ENCODE assay signal across 6 cellular contexts in the genomic region with DNA sequence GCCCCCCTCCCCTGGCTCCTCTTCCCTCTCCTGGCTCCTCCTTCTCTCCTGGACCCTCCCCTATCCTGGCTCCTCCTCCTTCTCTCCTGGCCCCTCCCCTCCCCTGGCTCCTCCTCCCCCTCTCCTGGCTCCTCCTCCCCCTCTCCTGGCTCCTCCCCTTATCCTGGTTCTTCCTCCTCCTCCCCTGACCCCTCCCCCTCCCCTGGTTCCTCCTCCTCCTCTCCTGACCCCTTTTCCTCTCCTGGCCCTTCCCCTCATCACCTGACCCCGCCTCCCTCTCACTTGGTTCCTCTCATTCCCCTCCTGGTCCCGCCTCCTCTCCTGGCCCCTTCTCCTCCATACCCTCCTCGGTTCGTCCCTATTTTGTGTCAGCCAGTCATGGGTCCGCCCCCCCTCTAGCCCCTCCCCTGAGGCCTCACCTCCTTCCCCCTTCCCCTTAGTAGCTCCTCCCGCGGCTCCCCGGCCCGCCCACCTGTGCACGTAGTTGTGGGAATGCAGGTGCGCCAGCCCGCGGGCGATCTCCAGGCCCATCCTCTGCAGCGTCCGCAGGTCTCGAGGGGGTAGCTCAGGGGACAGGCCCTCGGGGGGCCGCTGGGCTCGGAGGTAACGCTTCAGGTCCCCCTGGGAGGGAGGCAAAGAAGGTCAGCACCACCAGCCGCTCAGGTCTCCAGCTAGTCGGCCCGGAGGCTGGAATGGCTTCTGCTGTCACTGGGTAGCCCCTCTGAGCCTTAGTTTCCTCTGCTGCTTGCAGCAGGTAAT. TPM values are rescaled to one million over a fixed set of nuclear protein-coding genes. Genes with fewer than 3 reads are reported as not detected.
A peak's percentile ranks its signal among the peaks of the same experiment; 100 is the strongest.
DNase-seq lines count a peak whose midpoint lies in the region; ATAC-seq and TF ChIP-seq lines count a peak whose summit lies in the region.

No MANE protein-coding gene starts in this region.

- H3K4me1 ChIP-seq in heart left ventricle, result peaks cover 0 to 25% (median 4%) of the 10 kb centered on the region in 12 donors

- no peaks in the 10 kb centered on the region for H3K9me3 ChIP-seq in heart left ventricle

- ATAC-seq in heart left ventricle (peak in 3 of 4 donors; percentile 38 to 59 (median 53)), GM18502 (IDR thresholded peaks at IDR 0.05; ENCODE audit: poor library complexity, unreplicated experiment) (no peak)
- peak; percentile 81 for ATAC-seq in stimulated activated naive B cell treated with anti-CD40 and anti-IgM and Interleukin-4, amounts not matched to agents 10 μg/mL and 1 μg/mL and 100 μg/mL, for 72 hours (replicated peaks)

- H3K4me1 Mint-ChIP-seq in stimulated activated naive B cell treated with anti-CD40 and anti-IgM and Interleukin-4, amounts not matched to agents 10 μg/mL and 1 μg/mL and 100 μg/mL, for 72 hours, result peaks cover 28 to 38% of the 10 kb centered on the region in 2 donors

- DNase-seq in DMS153 treated with DMSO at 0.1 percent for 48 hours (lab: John Stamatoyannopoulos, UW; ENCODE audit: unreplicated experiment), result peak; percentile 93
- DNase-seq in NCI-H1436 treated with DMSO at 0.1 percent for 48 hours (lab: John Stamatoyannopoulos, UW), result peak; percentile 97
- DNase-seq in activated CD4-positive, CD25-positive, alpha-beta regulatory T cell (lab: John Stamatoyannopoulos, UW), result peak in 3 of 4 experiments; percentile 29 to 58 (median 40)
- no peak for DNase-seq in heart left ventricle
- DNase-seq in stimulated activated naive B cell treated with anti-CD40 and anti-IgM and Interleukin-4, amounts not matched to agents 10 μg/mL and 1 μg/mL and 100 μg/mL, for 72 hours, result peak; percentile 80

- WGBS in heart left ventricle, 4 donors, result 8 to 13% (median 9%) methylated on average over 21 to 24 of the region's 24 CpGs

- H3K36me3 ChIP-seq in heart left ventricle, result no peaks in the 10 kb centered on the region

- H3K27me3 Mint-ChIP-seq in stimulated activated naive B cell treated with anti-CD40 and anti-IgM and Interleukin-4, amounts not matched to agents 10 μg/mL and 1 μg/mL and 100 μg/mL, for 72 hours, result peaks cover 32% of the 10 kb centered on the region in 2 donors

- peak overlapping the region; percentile 65 to 76 for H3K4me3 Mint-ChIP-seq in stimulated activated naive B cell treated with anti-CD40 and anti-IgM and Interleukin-4, amounts not matched to agents 10 μg/mL and 1 μg/mL and 100 μg/mL, for 72 hours

- H3K27ac ChIP-seq in heart left ventricle, result no peak overlapping the region

- peak overlapping the region; percentile 48 for H3K27ac Mint-ChIP-seq in stimulated activated naive B cell treated with anti-CD40 and anti-IgM and Interleukin-4, amounts not matched to agents 10 μg/mL and 1 μg/mL and 100 μg/mL, for 72 hours

- intact Hi-C loops in heart left ventricle (cut with DNase I), result no loop called here

- H3K27me3 ChIP-seq in heart left ventricle, result peaks cover 13 to 57% (median 39%) of the 10 kb centered on the region in 9 donors

- no peak for TF ChIP-seq POLR2A in heart left ventricle (IDR thresholded peaks at IDR 0.05)

- no peaks in the 10 kb centered on the region for H3K36me3 Mint-ChIP-seq in stimulated activated naive B cell treated with anti-CD40 and anti-IgM and Interleukin-4, amounts not matched to agents 10 μg/mL and 1 μg/mL and 100 μg/mL, for 72 hours

- no peak overlapping the region for H3K4me3 ChIP-seq in heart left ventricle

- no peaks in the 10 kb centered on the region for H3K9me3 Mint-ChIP-seq in stimulated activated naive B cell treated with anti-CD40 and anti-IgM and Interleukin-4, amounts not matched to agents 10 μg/mL and 1 μg/mL and 100 μg/mL, for 72 hours

- TF ChIP-seq CTCF in heart left ventricle (IDR thresholded peaks at IDR 0.05), result no peak

RNA-seq across cellular contexts. Expression of a gene that starts 9.5 kb away (rescaled TPM):
- 1 to 10 TPM in 6 of 9 donors, under 1 TPM in 3; 0.50 to 1.9 (median 1.4) TPM for total RNA-seq in heart left ventricle
- polyA plus RNA-seq in heart left ventricle, result under 1 TPM; 0.19 to 0.99 TPM

RNA-seq across cellular contexts. Expression of a gene that starts 33.0 kb away (rescaled TPM):
- total RNA-seq in heart left ventricle, result 10 to 100 TPM; 12.3 to 47.3 (median 31.0) TPM
- polyA plus RNA-seq in heart left ventricle, result 10 to 100 TPM; 21.0 to 55.3 TPM

RNA-seq across cellular contexts. Expression of a gene that starts 46.8 kb away (rescaled TPM):
- 1 to 10 TPM in 1 of 9 donors, under 1 TPM in 8; 0.20 to 2.0 (median 0.40) TPM for total RNA-seq in heart left ventricle
- polyA plus RNA-seq in heart left ventricle, result under 1 TPM; 0.23 to 0.83 TPM

RNA-seq across cellular contexts. Expression of a gene that starts 49.8 kb away (rescaled TPM):
- under 1 TPM in 1 of 9 donors, not detected in 8; 0.45 TPM for total RNA-seq in heart left ventricle
- polyA plus RNA-seq in heart left ventricle, result under 1 TPM in 1 of 2 donors, not detected in 1; 0.19 TPM

RNA-seq across cellular contexts. Expression of a gene that starts 56.4 kb away (rescaled TPM):
- total RNA-seq in heart left ventricle, result 10 to 100 TPM; 13.9 to 24.7 (median 19.0) TPM
- polyA plus RNA-seq in heart left ventricle, result 10 to 100 TPM in 1 of 2 donors, 1 to 10 TPM in 1; 5.1 to 35.4 TPM

Comparison
In these comparisons a context has a peak if more than half of its experiments do, and no peak if none do; other contexts are left out.
1. DNase-seq: peak in DMS153 treated with DMSO at 0.1 percent for 48 hours (single experiment), NCI-H1436 treated with DMSO at 0.1 percent for 48 hours (single experiment), activated CD4-positive, CD25-positive, alpha-beta regulatory T cell (3 of 4) and stimulated activated naive B cell treated with anti-CD40 and anti-IgM and Interleukin-4, amounts not matched to agents 10 μg/mL and 1 μg/mL and 100 μg/mL, for 72 hours (single experiment); none in heart left ventricle (0 of 5).